ENCODE assay signal across 26 cellular contexts in the genomic region with DNA sequence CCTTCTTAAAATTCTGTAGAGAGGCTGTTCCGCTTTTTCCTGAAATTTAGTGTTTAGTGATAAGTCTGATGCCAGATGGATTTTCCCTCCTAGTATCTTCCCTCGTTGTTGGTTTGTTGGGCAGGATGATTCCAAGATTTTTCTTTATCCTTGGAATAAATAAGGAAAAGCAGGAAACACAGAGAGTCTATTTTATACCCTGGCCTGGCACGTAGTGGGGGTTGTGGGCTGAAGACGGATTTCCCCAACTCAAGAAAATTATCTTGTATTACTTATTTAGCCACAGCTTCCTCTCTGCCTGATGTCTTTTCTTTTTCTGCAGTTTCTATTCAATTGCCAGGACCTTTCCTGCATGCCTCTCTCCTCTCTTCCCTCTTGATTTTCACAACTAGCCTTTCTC.
DNase-seq lines count a peak whose midpoint lies in the region; ATAC-seq, FAIRE-seq and TF ChIP-seq lines count a peak whose summit lies in the region.
"Had no signal": no experiment of that assay in that cellular context is flagged by ENCODE, and none has a peak within 500 bp of the region (broad histone marks: within the 10 kb centered on the region; RNA-seq: fewer than 3 reads in every experiment).

No MANE protein-coding gene starts in this region.

- no peak overlapping the region for H3K4me2 ChIP-seq in K562 (ENCODE audit: insufficient read depth, low read length)
- no peak overlapping the region for H3K4me2 ChIP-seq in neuronal stem cell (ENCODE audit: insufficient read depth, low read length, poor library complexity, severe bottlenecking)

- no TSS peak for BruUV-seq in K562 (replicated peaks; lab: Mats Ljungman, UMichigan)

- ATAC-seq in K562 (no peak), HG03432 (IDR thresholded peaks at IDR 0.05; ENCODE audit: unreplicated experiment) (no peak)
- ATAC-seq: stimulated activated naive CD8-positive, alpha-beta T cell treated with anti-CD3 and anti-CD28 coated beads, Interleukin-15, amount 100 ng/mL, for 72 hours had no signal

- TF ChIP-seq RAD21 in K562 (CRISPR knock-in tag; conservative IDR thresholded peaks at IDR 0.05 in 1 of 2, IDR thresholded peaks at IDR 0.05 in 1 of 2) = no peak

- no peak overlapping the region for H3K4ac ChIP-seq in neuronal stem cell (ENCODE audit: low read length)

- FAIRE-seq in K562 (lab: Jason Lieb, UNC) = no peak
- FAIRE-seq: H54, keratinocyte had no signal

- no peaks in the 10 kb centered on the region for H3K79me1 ChIP-seq in neuronal stem cell (ENCODE audit: low read depth, low read length)

- no peaks in the 10 kb centered on the region for H3K4me1 ChIP-seq in CD8-positive, alpha-beta memory T cell (ENCODE audit: insufficient read depth, low read length)
- H3K4me1 ChIP-seq in K562 (replicated peaks in 1 of 2; ENCODE audit: control insufficient read depth in 2 of 2, insufficient read depth in 2 of 2, low read length in 2 of 2) (no peaks in the 10 kb centered on the region), neuronal stem cell (ENCODE audit: control insufficient read depth in 2 of 2, insufficient read depth in 1 of 2, low read depth in 1 of 2, low read length in 2 of 2) (peaks cover 5 to 16% of the 10 kb centered on the region in 2 donors)
- H3K4me1 ChIP-seq: Caco-2, esophagus muscularis mucosa, right atrium auricular region, tibial nerve had no signal

- no peak overlapping the region for H2BK15ac ChIP-seq in neuronal stem cell (ENCODE audit: low read length)

- intact Hi-C loops in K562 (cut with micrococcal nuclease) = no loop called here

- no peak overlapping the region for H3K4me3 ChIP-seq in CD8-positive, alpha-beta memory T cell (ENCODE audit: low read length)
- H3K4me3 ChIP-seq in K562 (no peak overlapping the region), neuronal stem cell (ENCODE audit: low read length in 2 of 2) (no peak overlapping the region)
- H3K4me3 ChIP-seq: esophagus muscularis mucosa, lower lobe of right lung, MG63, right atrium auricular region, tibial nerve had no signal

- no peak overlapping the region for H3K27ac ChIP-seq in CD8-positive, alpha-beta memory T cell (ENCODE audit: low read depth, low read length)
- H3K27ac ChIP-seq in K562 (ENCODE audit: extremely low read depth, low read depth, low read length) = no peak overlapping the region
- H3K27ac ChIP-seq in neuronal stem cell (replicated peaks; ENCODE audit: low read length) = no peak overlapping the region
- H3K27ac ChIP-seq: esophagus muscularis mucosa, lower lobe of right lung, right atrium auricular region, tibial nerve, VCaP had no signal

- H3K9ac ChIP-seq in K562 (ENCODE audit: insufficient read depth in 1 of 2, low read depth in 2 of 2, low read length in 2 of 2) = no peak overlapping the region
- no peak overlapping the region for H3K9ac ChIP-seq in neuronal stem cell (ENCODE audit: low read depth, low read length, poor library complexity)

- H4K8ac ChIP-seq in neuronal stem cell (ENCODE audit: low read depth, low read length) = no peak overlapping the region

- H3K27me3 ChIP-seq in CD8-positive, alpha-beta memory T cell (ENCODE audit: insufficient read depth, low read length, poor library complexity, severe bottlenecking) = no peaks in the 10 kb centered on the region
- peaks cover 4 to 25% of the 10 kb centered on the region in 2 experiments; a peak in 4 of 5 replicates for H3K27me3 ChIP-seq in K562 (ENCODE audit: control insufficient read depth in 2 of 2, insufficient read depth in 2 of 2, low read length in 2 of 2)
- no peaks in the 10 kb centered on the region for H3K27me3 ChIP-seq in neuronal stem cell (ENCODE audit: control insufficient read depth in 3 of 3, insufficient read depth in 3 of 3, low read depth in 1 of 3, low read length in 3 of 3)
- H3K27me3 ChIP-seq: esophagus muscularis mucosa, MG63, right atrium auricular region, tibial nerve had no signal

- no peak for TF ChIP-seq POLR2A in K562 (conservative IDR thresholded peaks at IDR 0.05)

- TF ChIP-seq EP300 in K562 (IDR thresholded peaks at IDR 0.05; ENCODE audit: low read length) = no peak

- CTCF ChIA-PET in CD8-positive, alpha-beta memory T cell (lab: Charles Lee) = no interaction called here
- CTCF ChIA-PET in K562 (lab: Yijun Ruan, JAX; ENCODE audit: low intra/inter-chr PET ratio) = no interaction called here

- H3K27me3 Mint-ChIP-seq in CD8-positive, alpha-beta memory T cell = no peaks in the 10 kb centered on the region
- H3K27me3 Mint-ChIP-seq in chondrocyte (ENCODE audit: low read depth) = peaks cover 14% of the 10 kb centered on the region
- H3K27me3 Mint-ChIP-seq: activated CD4-positive, alpha-beta T cell treated with anti-CD3 and anti-CD28 coated beads, Interleukin-2, amount 10 ng/mL, durations not matched to agents 7 days and 5 days; activated naive CD8-positive, alpha-beta T cell treated with anti-CD3 and anti-CD28 coated beads for 36 hours; stimulated activated naive CD8-positive, alpha-beta T cell treated with anti-CD3 and anti-CD28 coated beads, Interleukin-15, amount 100 ng/mL, for 72 hours had no signal

- 0% methylated on average over 4 of the region's 4 CpGs for WGBS in K562 (ENCODE audit: insufficient coverage, low coverage, missing lambda C conversion rate)
- WGBS in neuronal stem cell (ENCODE audit: extremely low coverage in 2 of 2, insufficient read length in 2 of 2, insufficient replicate concordance in 1 of 2), 2 donors = no CpG with 5 or more reads among the region's 4 CpGs

- POLR2A ChIA-PET in CD8-positive, alpha-beta memory T cell (lab: Charles Lee) = no interaction called here
- POLR2A ChIA-PET in K562 (lab: Yijun Ruan, JAX) = no interaction called here

- H3K27ac Mint-ChIP-seq in CD8-positive, alpha-beta memory T cell = peak overlapping the region in 5 of 8 donors; percentile 13 to 86 (median 40)
- no peak overlapping the region for H3K27ac Mint-ChIP-seq in chondrocyte (ENCODE audit: unreplicated experiment)
- H3K27ac Mint-ChIP-seq: activated CD4-positive, alpha-beta T cell treated with anti-CD3 and anti-CD28 coated beads, Interleukin-2, amount 10 ng/mL, durations not matched to agents 7 days and 5 days; activated naive CD8-positive, alpha-beta T cell treated with anti-CD3 and anti-CD28 coated beads for 36 hours; IgD-negative memory B cell; stimulated activated naive CD8-positive, alpha-beta T cell treated with anti-CD3 and anti-CD28 coated beads, Interleukin-15, amount 100 ng/mL, for 72 hours had no signal

- no peak overlapping the region for H3K4me3 Mint-ChIP-seq in CD8-positive, alpha-beta memory T cell
- no peak overlapping the region for H3K4me3 Mint-ChIP-seq in chondrocyte (ENCODE audit: unreplicated experiment)
- H3K4me3 Mint-ChIP-seq: activated CD4-positive, alpha-beta T cell treated with anti-CD3 and anti-CD28 coated beads, Interleukin-2, amount 10 ng/mL, durations not matched to agents 7 days and 5 days; activated naive CD8-positive, alpha-beta T cell treated with anti-CD3 and anti-CD28 coated beads for 36 hours had no signal

- no peak overlapping the region for H3K23ac ChIP-seq in neuronal stem cell (ENCODE audit: low read depth, low read length, poor library complexity)

- H2AK5ac ChIP-seq in neuronal stem cell (ENCODE audit: low read depth, low read length) = no peak overlapping the region

- H3K36me3 Mint-ChIP-seq in CD8-positive, alpha-beta memory T cell = peaks cover 13 to 72% (median 20%) of the 10 kb centered on the region in 3 donors
- H3K36me3 Mint-ChIP-seq in chondrocyte (ENCODE audit: low read depth) = no peaks in the 10 kb centered on the region

- H2BK12ac ChIP-seq in neuronal stem cell (ENCODE audit: low read length) = no peak overlapping the region

- H4K91ac ChIP-seq in neuronal stem cell (ENCODE audit: low read depth, low read length, poor library complexity) = no peak overlapping the region

- H3K9me1 ChIP-seq in K562 (ENCODE audit: control insufficient read depth, insufficient read depth, low read length) = no peaks in the 10 kb centered on the region

- H3K9me3 Mint-ChIP-seq in CD8-positive, alpha-beta memory T cell = no peaks in the 10 kb centered on the region
- H3K9me3 Mint-ChIP-seq in chondrocyte (ENCODE audit: low read depth) = no peaks in the 10 kb centered on the region
- H3K9me3 Mint-ChIP-seq: activated CD4-positive, alpha-beta T cell treated with anti-CD3 and anti-CD28 coated beads, Interleukin-2, amount 10 ng/mL, durations not matched to agents 7 days and 5 days; activated naive CD8-positive, alpha-beta T cell treated with anti-CD3 and anti-CD28 coated beads for 36 hours; IgD-negative memory B cell; stimulated activated naive CD8-positive, alpha-beta T cell treated with anti-CD3 and anti-CD28 coated beads, Interleukin-15, amount 100 ng/mL, for 72 hours had no signal

- no peak overlapping the region for H2BK120ac ChIP-seq in neuronal stem cell (ENCODE audit: low read depth, low read length)

- no peak overlapping the region for H3K18ac ChIP-seq in neuronal stem cell (ENCODE audit: low read length)

- TF ChIP-seq CTCF in K562 (IDR thresholded peaks at IDR 0.05 in 2 of 3, conservative IDR thresholded peaks at IDR 0.05 in 1 of 3; ENCODE audit: insufficient read depth in 2 of 3, low read depth in 1 of 3, low read length in 3 of 3) = no peak
- no peak for TF ChIP-seq CTCF in chondrocyte (IDR thresholded peaks at IDR 0.05)

- no peak overlapping the region for H2BK5ac ChIP-seq in neuronal stem cell (ENCODE audit: low read length)

- no peaks in the 10 kb centered on the region for H3K9me3 ChIP-seq in CD8-positive, alpha-beta memory T cell (ENCODE audit: low read length)
- H3K9me3 ChIP-seq in K562 (replicated peaks; ENCODE audit: control insufficient read depth, insufficient read depth, low read depth, low read length) = no peaks in the 10 kb centered on the region
- H3K9me3 ChIP-seq in neuronal stem cell (replicated peaks in 1 of 2; ENCODE audit: control insufficient read depth in 2 of 2, insufficient read depth in 1 of 2, low read depth in 1 of 2, low read length in 2 of 2) = no peaks in the 10 kb centered on the region
- H3K9me3 ChIP-seq: Caco-2, esophagus muscularis mucosa, lower lobe of right lung, MG63, right atrium auricular region, tibial nerve had no signal

- no peaks in the 10 kb centered on the region for H3K36me3 ChIP-seq in CD8-positive, alpha-beta memory T cell (ENCODE audit: insufficient read depth, low read length)
- no peaks in the 10 kb centered on the region for H3K36me3 ChIP-seq in K562 (ENCODE audit: control insufficient read depth, insufficient read depth, low read length)
- no peaks in the 10 kb centered on the region for H3K36me3 ChIP-seq in neuronal stem cell (replicated peaks in 1 of 2; ENCODE audit: control insufficient read depth in 2 of 2, insufficient read depth in 2 of 2, low read length in 2 of 2)
- H3K36me3 ChIP-seq: lower lobe of right lung, MG63, right atrium auricular region, tibial nerve had no signal

- no peaks in the 10 kb centered on the region for H3K79me2 ChIP-seq in K562 (ENCODE audit: control insufficient read depth, insufficient read depth, low read length)

- in situ Hi-C loops in K562 (cut with MboI) = no loop called here

- no peak overlapping the region for H3K14ac ChIP-seq in neuronal stem cell (ENCODE audit: low read length)

- no peaks in the 10 kb centered on the region for H4K20me1 ChIP-seq in K562 (replicated peaks; ENCODE audit: control insufficient read depth, insufficient read depth, low read length)

- H2AFZ ChIP-seq in K562 (ENCODE audit: low read depth, low read length) (no peak overlapping the region), neuronal stem cell (ENCODE audit: low read length) (peak overlapping the region; percentile 71)

- no peak for DNase-seq in CD8-positive, alpha-beta memory T cell
- peak; percentile 4 to 68 for DNase-seq in NOMO-1 (lab: John Stamatoyannopoulos, UW; ENCODE audit: unreplicated experiment in 2 of 2)
- no peak for DNase-seq in K562 (ENCODE audit: extremely low read depth in 1 of 4, low spot score in 3 of 4)
- no peak for DNase-seq in neuronal stem cell (ENCODE audit: low spot score)
- DNase-seq in amygdala (lab: John Stamatoyannopoulos, UW) = no peak
- DNase-seq in chondrocyte (ENCODE audit: low spot score) = no peak
- DNase-seq: activated CD4-positive, alpha-beta T cell treated with anti-CD3 and anti-CD28 coated beads, Interleukin-2, amount 10 ng/mL, durations not matched to agents 7 days and 5 days; activated naive CD8-positive, alpha-beta T cell treated with anti-CD3 and anti-CD28 coated beads for 36 hours; Caco-2; cerebellar nuclear complex; effector CD8-positive, alpha-beta T cell; lower lobe of right lung; MG63; NCI-H146; NCI-H510A treated with DMSO at 0.1 percent for 48 hours; stimulated activated CD4-positive, alpha-beta T cell treated with anti-CD3 and anti-CD28 coated beads, Interleukin-4, amount 100 ng/mL, for 24 hours; stimulated activated naive CD8-positive, alpha-beta T cell treated with anti-CD3 and anti-CD28 coated beads, Interleukin-15, amount 100 ng/mL, for 72 hours; SW 1271 had no signal

- peaks cover 0 to 7% (median 4%) of the 10 kb centered on the region in 3 donors for H3K4me1 Mint-ChIP-seq in CD8-positive, alpha-beta memory T cell
- H3K4me1 Mint-ChIP-seq in chondrocyte (ENCODE audit: low read depth) = no peaks in the 10 kb centered on the region

Comparison
In these comparisons a context has a peak if more than half of its experiments do, and no peak if none do; other contexts are left out.
1. DNase-seq: peak in NOMO-1 (2 of 2); none in CD8-positive, alpha-beta memory T cell (0 of 5), K562 (0 of 4), neuronal stem cell (single experiment), amygdala (0 of 56) and chondrocyte (single experiment).